In genomic region chr9:22160235-22160634, GRCh38 we compare ENCODE assay signal across 27 cellular contexts.
DNase-seq lines count a peak whose midpoint lies in the region; ATAC-seq and TF ChIP-seq lines count a peak whose summit lies in the region.
"Had no signal": no experiment of that assay in that cellular context is flagged by ENCODE, and none has a peak within 500 bp of the region (broad histone marks: within the 10 kb centered on the region; RNA-seq: fewer than 3 reads in every experiment).

No MANE protein-coding gene starts in this region.

- H3K9me3 ChIP-seq in WERI-Rb-1 (ENCODE audit: severe bottlenecking) = no peaks in the 10 kb centered on the region
- H3K9me3 ChIP-seq: esophagus squamous epithelium had no signal

- no peaks in the 10 kb centered on the region for H3K27me3 ChIP-seq in HL-60 (ENCODE audit: insufficient read depth, poor library complexity, severe bottlenecking)
- H3K27me3 ChIP-seq in WERI-Rb-1 (ENCODE audit: insufficient read depth, low read depth, severe bottlenecking) = no peaks in the 10 kb centered on the region
- H3K27me3 ChIP-seq: esophagus squamous epithelium, neural progenitor cell had no signal

- no peaks in the 10 kb centered on the region for H3K36me3 Mint-ChIP-seq in stimulated activated naive B cell treated with anti-CD40 and anti-IgM and Interleukin-4, amounts not matched to agents 10 μg/mL and 1 μg/mL and 100 μg/mL, for 72 hours
- H3K36me3 Mint-ChIP-seq: brain, neural progenitor cell had no signal

- H3K27ac Mint-ChIP-seq in stimulated activated naive B cell treated with anti-CD40 and anti-IgM and Interleukin-4, amounts not matched to agents 10 μg/mL and 1 μg/mL and 100 μg/mL, for 72 hours = peak overlapping the region; percentile 76
- H3K27ac Mint-ChIP-seq: activated CD4-positive, alpha-beta T cell treated with anti-CD3 and anti-CD28 coated beads for 36 hours; activated T-cell treated with anti-CD3 and anti-CD28 coated beads, Interleukin-2, amount 50 U/mL, for 24 hours; neural progenitor cell had no signal

- DNase-seq in HL-60 (ENCODE audit: low read depth in 1 of 2, low spot score in 1 of 2) = no peak
- peak; percentile 57 for DNase-seq in RPMI7951 (ENCODE audit: low read depth)
- DNase-seq in fibroblast of gingiva (ENCODE audit: low read depth) = peak; percentile 55
- no peak for DNase-seq in stimulated activated naive B cell treated with anti-CD40 and anti-IgM and Interleukin-4, amounts not matched to agents 10 μg/mL and 1 μg/mL and 100 μg/mL, for 72 hours
- DNase-seq in stimulated activated CD4-positive, alpha-beta T cell treated with anti-CD3 and anti-CD28 coated beads, Interleukin-4, amount 100 ng/mL, for 4 hours = no peak
- no peak for DNase-seq in DMS79 (lab: John Stamatoyannopoulos, UW)
- DNase-seq in WERI-Rb-1 = no peak
- DNase-seq: activated CD4-positive, alpha-beta T cell treated with anti-CD3 and anti-CD28 coated beads for 36 hours; activated CD8-positive, alpha-beta memory T cell treated with anti-CD3 and anti-CD28 coated beads for 24 hours; activated T-cell treated with anti-CD3 and anti-CD28 coated beads, Interleukin-2, amount 50 U/mL, for 24 hours; DMS53; esophagus squamous epithelium; GDM1; glutamatergic neuron; kidney glomerular epithelial cell; mammary epithelial cell; NCI-H1092; NCI-H2029; NCI-H226; NCI-H748 treated with DMSO at 0.1 percent for 48 hours; posterior cingulate gyrus; SHP77; stimulated activated CD4-positive, alpha-beta T cell treated with anti-CD3 and anti-CD28 coated beads, Interleukin-15, amount 100 ng/mL, for 24 hours; trophoblast cell had no signal

- peak overlapping the region; percentile 51 for H3K27ac ChIP-seq in HL-60 (replicated peaks)
- no peak overlapping the region for H3K27ac ChIP-seq in WERI-Rb-1
- H3K27ac ChIP-seq: esophagus squamous epithelium, neural progenitor cell had no signal

- H3K4me1 Mint-ChIP-seq in stimulated activated naive B cell treated with anti-CD40 and anti-IgM and Interleukin-4, amounts not matched to agents 10 μg/mL and 1 μg/mL and 100 μg/mL, for 72 hours = peaks cover 25 to 45% of the 10 kb centered on the region in 2 donors
- H3K4me1 Mint-ChIP-seq: activated CD4-positive, alpha-beta T cell treated with anti-CD3 and anti-CD28 coated beads for 36 hours had no signal

- no peaks in the 10 kb centered on the region for H3K27me3 Mint-ChIP-seq in stimulated activated naive B cell treated with anti-CD40 and anti-IgM and Interleukin-4, amounts not matched to agents 10 μg/mL and 1 μg/mL and 100 μg/mL, for 72 hours
- H3K27me3 Mint-ChIP-seq: brain had no signal

- TF ChIP-seq CTCF in HL-60 (IDR thresholded peaks at IDR 0.05; ENCODE audit: insufficient read depth, low read length) (no peak), WERI-Rb-1 (IDR thresholded peaks at IDR 0.05; ENCODE audit: low read depth, low read length) (no peak)

- peak; percentile 65 to 72 for ATAC-seq in stimulated activated naive B cell treated with anti-CD40 and anti-IgM and Interleukin-4, amounts not matched to agents 10 μg/mL and 1 μg/mL and 100 μg/mL, for 72 hours (replicated peaks)
- ATAC-seq: activated CD4-positive, alpha-beta T cell treated with anti-CD3 and anti-CD28 coated beads for 36 hours; sciatic nerve had no signal

- no peak overlapping the region for H3K4me3 ChIP-seq in HL-60 (replicated peaks; ENCODE audit: insufficient read depth, low read length)
- no peak overlapping the region for H3K4me3 ChIP-seq in WERI-Rb-1 (ENCODE audit: low read depth, low read length)
- H3K4me3 ChIP-seq: esophagus squamous epithelium, neural progenitor cell had no signal

- H3K4me3 Mint-ChIP-seq in stimulated activated naive B cell treated with anti-CD40 and anti-IgM and Interleukin-4, amounts not matched to agents 10 μg/mL and 1 μg/mL and 100 μg/mL, for 72 hours = peak overlapping the region; percentile 41 to 64
- H3K4me3 Mint-ChIP-seq: activated CD4-positive, alpha-beta T cell treated with anti-CD3 and anti-CD28 coated beads for 36 hours; activated T-cell treated with anti-CD3 and anti-CD28 coated beads, Interleukin-2, amount 50 U/mL, for 24 hours; brain; neural progenitor cell had no signal

- H3K9me3 Mint-ChIP-seq in stimulated activated naive B cell treated with anti-CD40 and anti-IgM and Interleukin-4, amounts not matched to agents 10 μg/mL and 1 μg/mL and 100 μg/mL, for 72 hours = peaks cover 0 to 4% of the 10 kb centered on the region in 2 donors
- H3K9me3 Mint-ChIP-seq: activated T-cell treated with anti-CD3 and anti-CD28 coated beads, Interleukin-2, amount 50 U/mL, for 24 hours; brain; neural progenitor cell had no signal

- no peaks in the 10 kb centered on the region for H3K36me3 ChIP-seq in WERI-Rb-1
- H3K36me3 ChIP-seq: esophagus squamous epithelium, neural progenitor cell had no signal

Comparison
In these comparisons a context has a peak if more than half of its experiments do, and no peak if none do; other contexts are left out.
1. DNase-seq: peak in RPMI7951 (single experiment) and fibroblast of gingiva (single experiment); none in HL-60 (0 of 2), stimulated activated naive B cell treated with anti-CD40 and anti-IgM and Interleukin-4, amounts not matched to agents 10 μg/mL and 1 μg/mL and 100 μg/mL, for 72 hours (single experiment), stimulated activated CD4-positive, alpha-beta T cell treated with anti-CD3 and anti-CD28 coated beads, Interleukin-4, amount 100 ng/mL, for 4 hours (0 of 2), DMS79 (single experiment) and WERI-Rb-1 (single experiment).